10 cellular contexts compared by ENCODE assay signal in the genomic region with DNA sequence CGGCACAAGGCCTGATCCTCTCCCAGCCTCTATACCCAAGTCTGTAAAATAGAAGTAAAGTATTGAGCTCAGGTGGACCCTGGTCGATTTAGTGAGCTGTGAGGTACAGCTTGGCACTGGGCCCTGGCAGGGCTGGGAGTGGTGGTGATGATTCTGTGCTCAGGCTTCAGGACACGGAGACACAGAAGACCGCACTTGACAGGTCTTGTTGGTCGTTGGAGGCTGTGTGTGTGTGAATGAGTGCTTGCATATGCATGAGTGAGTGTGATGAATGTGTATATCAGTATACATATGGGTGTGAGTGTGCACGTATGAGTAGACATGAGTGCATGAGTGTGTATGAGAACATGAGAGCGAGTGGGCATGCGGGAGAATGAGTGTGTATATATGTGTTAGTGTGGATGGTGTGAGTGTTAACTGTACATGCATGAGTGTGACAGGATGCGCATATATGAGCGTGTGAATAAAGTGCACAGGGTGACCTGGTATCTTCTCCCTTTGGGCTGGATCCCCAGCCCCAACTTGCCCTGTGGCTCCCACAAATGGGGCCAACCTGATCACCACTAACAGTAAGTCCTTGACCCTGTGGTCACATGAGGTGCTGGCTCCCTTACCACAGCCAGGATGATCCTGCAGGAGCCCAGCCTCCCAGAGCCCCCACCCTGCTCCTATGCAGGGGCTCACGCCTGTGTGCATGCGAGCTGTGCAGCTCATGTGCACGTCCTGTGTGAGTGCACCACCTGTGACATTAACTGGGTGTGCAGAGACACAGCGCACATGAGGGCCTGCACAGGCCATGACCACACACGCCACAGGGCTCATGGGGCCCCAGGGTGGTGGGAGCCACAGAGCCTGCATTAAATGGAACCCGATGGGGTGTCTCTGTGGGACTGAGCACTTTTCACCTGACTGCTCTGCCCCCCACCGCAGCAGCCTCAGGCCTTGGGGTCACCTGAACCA. TPM values are rescaled to one million over a fixed set of nuclear protein-coding genes. Genes with fewer than 3 reads are reported as not detected.
DNase-seq lines count a peak whose midpoint lies in the region; ATAC-seq and TF ChIP-seq lines count a peak whose summit lies in the region.
"Had no signal": no experiment of that assay in that cellular context is flagged by ENCODE, and none has a peak within 500 bp of the region (broad histone marks: within the 10 kb centered on the region; RNA-seq: fewer than 3 reads in every experiment).

No MANE protein-coding gene starts in this region.

- ATAC-seq in omental fat pad (ENCODE audit: low FRiP score) (no peak), GM19324 (IDR thresholded peaks at IDR 0.05; ENCODE audit: low FRiP score, unreplicated experiment) (no peak), GM18519 (IDR thresholded peaks at IDR 0.05; ENCODE audit: low FRiP score, unreplicated experiment) (no peak)
- ATAC-seq: left colon had no signal

- DNase-seq in left ventricle myocardium inferior, result no peak
- no peak for DNase-seq in cardiac septum (ENCODE audit: low spot score)
- DNase-seq in amniotic stem cell (lab: John Stamatoyannopoulos, UW), result no peak
- no peak for DNase-seq in omental fat pad (ENCODE audit: low spot score)
- DNase-seq: activated CD4-positive, alpha-beta T cell treated with anti-CD3 and anti-CD28 coated beads for 4 hours; left colon had no signal

- peak overlapping the region; percentile 8 for H3K27ac Mint-ChIP-seq in activated naive CD8-positive, alpha-beta T cell

- H3K4me1 ChIP-seq in left ventricle myocardium inferior (peaks cover 68% of the 10 kb centered on the region), mucosa of stomach (ENCODE audit: control insufficient read depth, insufficient read depth, low read length) (peaks cover 55% of the 10 kb centered on the region)

- H3K27me3 Mint-ChIP-seq in activated naive CD8-positive, alpha-beta T cell, result no peaks in the 10 kb centered on the region

- TF ChIP-seq CTCF in left ventricle myocardium inferior (IDR thresholded peaks at IDR 0.05; ENCODE audit: borderline replicate concordance) (no peak), omental fat pad (IDR thresholded peaks at IDR 0.05) (no peak)

- H3K9me3 Mint-ChIP-seq in activated naive CD8-positive, alpha-beta T cell (ENCODE audit: low read depth), result no peaks in the 10 kb centered on the region

- H3K36me3 ChIP-seq in left ventricle myocardium inferior, result no peaks in the 10 kb centered on the region
- no peaks in the 10 kb centered on the region for H3K36me3 ChIP-seq in mucosa of stomach (ENCODE audit: control insufficient read depth, insufficient read depth, low read length)

- H3K9me3 ChIP-seq in left ventricle myocardium inferior (replicated peaks), result peaks cover 10% of the 10 kb centered on the region
- H3K9me3 ChIP-seq in mucosa of stomach (ENCODE audit: control insufficient read depth, low read length), result no peaks in the 10 kb centered on the region

- peak overlapping the region; percentile 89 for H3K27ac ChIP-seq in left ventricle myocardium inferior (replicated peaks)

- H3K27me3 ChIP-seq in left ventricle myocardium inferior (ENCODE audit: low read depth) (no peaks in the 10 kb centered on the region), mucosa of stomach (ENCODE audit: control insufficient read depth, insufficient read depth, low read length) (no peaks in the 10 kb centered on the region)

- peaks cover 50% of the 10 kb centered on the region for H3K4me1 Mint-ChIP-seq in activated naive CD8-positive, alpha-beta T cell (ENCODE audit: low read depth)

- peak overlapping the region; percentile 82 for H3K4me3 Mint-ChIP-seq in activated naive CD8-positive, alpha-beta T cell

- H3K9ac ChIP-seq in mucosa of stomach (ENCODE audit: low read length), result no peak overlapping the region

- peak overlapping the region; percentile 63 for H3K4me3 ChIP-seq in left ventricle myocardium inferior
- peak overlapping the region; percentile 22 for H3K4me3 ChIP-seq in mucosa of stomach (ENCODE audit: low read length)

- peaks cover 4% of the 10 kb centered on the region for H3K36me3 Mint-ChIP-seq in activated naive CD8-positive, alpha-beta T cell

- intact Hi-C loops in left ventricle myocardium inferior (cut with micrococcal nuclease) (no loop called here), cardiac septum (cut with DNase I) (no loop called here)

RNA-seq across cellular contexts. Expression of a gene that starts 20.8 kb away (rescaled TPM):
- 24.7 TPM for total RNA-seq in left ventricle myocardium inferior
- 19.1 TPM for total RNA-seq in cardiac septum
- total RNA-seq in omental fat pad, result 100 to 1,000 TPM in 1 of 4 donors, 10 to 100 TPM in 3; 26.2 to 109 (median 66.0) TPM

RNA-seq across cellular contexts. Expression of a gene that starts 29.9 kb away (rescaled TPM):
- 212 TPM for total RNA-seq in left ventricle myocardium inferior
- 213 TPM for total RNA-seq in cardiac septum
- total RNA-seq in omental fat pad, result 100 to 1,000 TPM; 155 to 269 (median 177) TPM

RNA-seq across cellular contexts. Expression of a gene that starts 57.6 kb away (rescaled TPM):
- 19.4 TPM for total RNA-seq in left ventricle myocardium inferior
- total RNA-seq in cardiac septum, result 22.6 TPM
- 100 to 1,000 TPM in 1 of 4 donors, 10 to 100 TPM in 3; 50.1 to 108 (median 75.4) TPM for total RNA-seq in omental fat pad
